10 cellular contexts compared by ENCODE assay signal in the genomic region with DNA sequence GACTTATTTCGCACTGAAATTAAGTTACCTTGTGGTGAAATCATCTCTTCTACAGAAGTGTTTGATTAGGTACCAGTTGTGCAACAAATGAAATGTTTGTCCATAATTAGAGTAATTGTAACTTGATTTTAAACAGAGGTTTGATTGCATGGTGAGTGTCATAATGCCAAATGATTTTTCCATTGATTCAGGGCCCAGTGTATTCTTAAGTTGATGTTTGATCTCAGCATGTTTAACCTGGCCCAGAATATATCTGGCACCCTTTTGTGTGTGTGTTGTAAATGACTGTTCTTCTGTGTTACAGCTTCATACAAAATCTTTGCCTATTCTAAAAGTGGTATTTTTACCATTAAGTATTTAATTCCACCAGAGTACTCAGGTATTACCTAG. TPM values are rescaled to one million over a fixed set of nuclear protein-coding genes. Genes with fewer than 3 reads are reported as not detected.
DNase-seq lines count a peak whose midpoint lies in the region; ATAC-seq, FAIRE-seq and TF ChIP-seq lines count a peak whose summit lies in the region.
"Had no signal": no experiment of that assay in that cellular context is flagged by ENCODE, and none has a peak within 500 bp of the region (broad histone marks: within the 10 kb centered on the region; RNA-seq: fewer than 3 reads in every experiment).

No MANE protein-coding gene starts in this region.

- 0 out of 2 replicates have a peak overlapping the region, but pooled peaks have one; percentile 14 for H3K27ac ChIP-seq in 22Rv1
- peak overlapping the region; percentile 50 to 80 (median 59) for H3K27ac ChIP-seq in esophagus squamous epithelium
- H3K27ac ChIP-seq in mesendoderm (ENCODE audit: low read depth, low read length): no peak overlapping the region
- H3K27ac ChIP-seq: brain microvascular endothelial cell had no signal

- CTCF ChIA-PET in T-cell (lab: Charles Lee): no interaction called here

- no peak overlapping the region for H3K4me2 ChIP-seq in mesendoderm (ENCODE audit: low read length)

- no peak overlapping the region for H3K56ac ChIP-seq in mesendoderm (ENCODE audit: low read length)

- no peaks in the 10 kb centered on the region for H3K9me3 ChIP-seq in esophagus squamous epithelium

- intact Hi-C loops in esophagus squamous epithelium (cut with DNase I): no loop called here

- H3K27ac Mint-ChIP-seq in T-cell: no peak overlapping the region

- ATAC-seq in T-cell (replicated peaks in 1 of 4): no peak

- no peak overlapping the region for H3K9ac ChIP-seq in mesendoderm (ENCODE audit: low read length)

- peaks cover 2% of the 10 kb centered on the region for H3K79me1 ChIP-seq in mesendoderm (ENCODE audit: low read length)

- H3K4me1 Mint-ChIP-seq in T-cell: peaks cover 54 to 72% (median 61%) of the 10 kb centered on the region in 3 donors

- POLR2A ChIA-PET in T-cell (lab: Charles Lee): interaction anchor here in 1 of 2 donors (0.8 kb wide), 1 partner anchor 56 kb away, joined by 3 read pairs; no protein-coding TSS in a partner anchor

- FAIRE-seq in GM12892 (lab: Jason Lieb, UNC): peak; percentile 78

- no peak overlapping the region for H3K18ac ChIP-seq in mesendoderm (ENCODE audit: low read length)

- peak overlapping the region in 1 of 3 donors; percentile 47 for H3K4me3 Mint-ChIP-seq in T-cell

- H3K27me3 Mint-ChIP-seq in T-cell: no peaks in the 10 kb centered on the region

- no peaks in the 10 kb centered on the region for H3K27me3 ChIP-seq in esophagus squamous epithelium
- no peaks in the 10 kb centered on the region for H3K27me3 ChIP-seq in mesendoderm (ENCODE audit: insufficient read depth, low read length, poor library complexity)
- H3K27me3 ChIP-seq: brain microvascular endothelial cell had no signal

- no peaks in the 10 kb centered on the region for H3K79me2 ChIP-seq in mesendoderm (ENCODE audit: control insufficient read depth, insufficient read depth, low read length)

- H2BK5ac ChIP-seq in mesendoderm (ENCODE audit: low read length): no peak overlapping the region

- H3K36me3 Mint-ChIP-seq in T-cell: peaks cover 56% of the 10 kb centered on the region

- WGBS in esophagus squamous epithelium, 2 donors: 73 to 86% methylated on average over 1 of the region's 1 CpG
- WGBS in mesendoderm (ENCODE audit: extremely low coverage, insufficient coverage, low lambda C conversion rate): no CpG with 5 or more reads among the region's 1 CpG

- H3K9me3 Mint-ChIP-seq in T-cell: peaks cover 0 to under 1% (median 0%) of the 10 kb centered on the region in 3 donors

- no peak overlapping the region for H3K4ac ChIP-seq in mesendoderm (ENCODE audit: low read depth, low read length)

- H3K36me3 ChIP-seq in esophagus squamous epithelium (peaks cover 0 to 7% (median 0%) of the 10 kb centered on the region in 3 donors), mesendoderm (ENCODE audit: control insufficient read depth, insufficient read depth, low read length) (no peaks in the 10 kb centered on the region)
- H3K36me3 ChIP-seq: brain microvascular endothelial cell had no signal

- TF ChIP-seq CTCF in 22Rv1 (IDR thresholded peaks at IDR 0.05) (no peak), esophagus squamous epithelium (IDR thresholded peaks at IDR 0.05) (no peak)

- H2BK120ac ChIP-seq in mesendoderm (ENCODE audit: low read depth, low read length): no peak overlapping the region

- H3K4me1 ChIP-seq in esophagus squamous epithelium: peaks cover 0 to 41% (median 18%) of the 10 kb centered on the region in 3 donors
- H3K4me1 ChIP-seq in mesendoderm (ENCODE audit: control insufficient read depth, low read depth, low read length): peaks cover 2% of the 10 kb centered on the region

- H3K23ac ChIP-seq in mesendoderm (ENCODE audit: low read length): no peak overlapping the region

- no peak for DNase-seq in GM12892 (ENCODE audit: insufficient read length)
- DNase-seq in NCI-H748 (lab: John Stamatoyannopoulos, UW; ENCODE audit: unreplicated experiment): peak; percentile 87
- DNase-seq in esophagus squamous epithelium (lab: John Stamatoyannopoulos, UW): no peak
- no peak for DNase-seq in hepatic stellate cell (ENCODE audit: low spot score)
- DNase-seq in activated CD8-positive, alpha-beta memory T cell treated with anti-CD3 and anti-CD28 coated beads, Interleukin-2, amount 50 U/mL, for 4 hours: no peak
- DNase-seq in mesendoderm: no peak
- DNase-seq in T-cell: no peak
- DNase-seq: brain microvascular endothelial cell, glutamatergic neuron had no signal

- H2AK5ac ChIP-seq in mesendoderm (ENCODE audit: low read length): no peak overlapping the region

- TF ChIP-seq POLR2A in GM12892 (IDR thresholded peaks at IDR 0.05; ENCODE audit: low read depth, low read length) (no peak), esophagus squamous epithelium (IDR thresholded peaks at IDR 0.05) (no peak)

- H3K4me3 ChIP-seq in esophagus squamous epithelium (peak overlapping the region in 1 of 4 donors; percentile 44), mesendoderm (ENCODE audit: low read length) (no peak overlapping the region)

- no peak overlapping the region for H4K5ac ChIP-seq in mesendoderm (ENCODE audit: low read length)

- H4K8ac ChIP-seq in mesendoderm (ENCODE audit: low read depth, low read length): no peak overlapping the region

- no peak overlapping the region for H2BK15ac ChIP-seq in mesendoderm (replicated peaks; ENCODE audit: low read depth)

RNA-seq across cellular contexts. Expression of gene LRRC8B, which starts 28.6 kb away (rescaled TPM):
- polyA plus RNA-seq in GM12892 (2012; ENCODE audit: missing spikeins): 2.4 TPM
- total RNA-seq in esophagus squamous epithelium: 10 to 100 TPM in 1 of 4 donors, 1 to 10 TPM in 3; 8.7 to 19.5 (median 9.2) TPM
- 17.3 TPM for polyA plus RNA-seq in mesendoderm (2013, experiment 1 of 2)
- 17.6 TPM for polyA plus RNA-seq in mesendoderm (2013, experiment 2 of 2)
- 10 to 100 TPM; 13.3 to 17.6 (median 14.9) TPM for total RNA-seq in T-cell
